Comparison of ENCODE assay signal across 23 cellular contexts in the genomic region with DNA sequence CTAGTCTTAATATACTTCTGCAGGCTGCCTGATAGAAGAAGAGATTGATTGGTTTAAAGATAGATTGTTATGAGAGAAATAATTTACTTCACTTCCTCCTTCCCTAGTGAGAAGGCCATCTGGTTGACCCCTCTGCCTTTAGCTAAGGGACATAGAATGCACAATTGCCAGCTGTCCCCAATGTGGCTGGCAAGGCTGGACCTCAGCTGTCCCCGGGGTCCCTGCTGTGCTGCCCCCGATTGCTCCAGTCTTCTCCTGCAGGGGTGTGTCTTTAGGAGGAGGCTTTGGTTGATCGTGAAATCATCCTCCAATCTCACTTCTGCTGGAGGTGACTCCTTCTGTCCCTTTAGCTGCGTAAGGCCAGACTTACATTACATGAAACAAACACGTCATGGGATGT.
DNase-seq lines count a peak whose midpoint lies in the region; ATAC-seq and TF ChIP-seq lines count a peak whose summit lies in the region.
"Had no signal": no experiment of that assay in that cellular context is flagged by ENCODE, and none has a peak within 500 bp of the region (broad histone marks: within the 10 kb centered on the region; RNA-seq: fewer than 3 reads in every experiment).

No MANE protein-coding gene starts in this region.

- H3K27me3 ChIP-seq in neuronal stem cell (ENCODE audit: control insufficient read depth in 3 of 3, insufficient read depth in 3 of 3, low read depth in 1 of 3, low read length in 3 of 3) (no peaks in the 10 kb centered on the region), esophagus muscularis mucosa (no peaks in the 10 kb centered on the region)
- H3K27me3 ChIP-seq: BE2C; BLaER1 treated with 17β-estradiol and CSF1 and Interleukin-3, amounts not matched to agents 10 nM and 100 nM had no signal

- no peak overlapping the region for H4K8ac ChIP-seq in neuronal stem cell (ENCODE audit: low read depth, low read length)

- H3K4me2 ChIP-seq in neuronal stem cell (ENCODE audit: insufficient read depth, low read length, poor library complexity, severe bottlenecking): no peak overlapping the region
- H3K4me2 ChIP-seq: A549; BLaER1 treated with 17β-estradiol and CSF1 and Interleukin-3, amounts not matched to agents 10 nM and 100 nM had no signal

- intact Hi-C loops in esophagus muscularis mucosa (cut with DNase I): no loop called here

- no peak overlapping the region for H2BK15ac ChIP-seq in neuronal stem cell (ENCODE audit: low read length)

- no peak overlapping the region for H2BK5ac ChIP-seq in neuronal stem cell (ENCODE audit: low read length)

- no peak overlapping the region for H3K9ac ChIP-seq in neuronal stem cell (ENCODE audit: low read depth, low read length, poor library complexity)
- H3K9ac ChIP-seq: BLaER1 treated with 17β-estradiol and CSF1 and Interleukin-3, amounts not matched to agents 10 nM and 100 nM; GM23248 had no signal

- H3K4me1 ChIP-seq in neuronal stem cell (ENCODE audit: control insufficient read depth in 2 of 2, insufficient read depth in 1 of 2, low read depth in 1 of 2, low read length in 2 of 2) (peaks cover 0 to 8% of the 10 kb centered on the region in 2 donors), esophagus muscularis mucosa (no peaks in the 10 kb centered on the region)
- H3K4me1 ChIP-seq: A549; BE2C; BLaER1 treated with 17β-estradiol and CSF1 and Interleukin-3, amounts not matched to agents 10 nM and 100 nM had no signal

- H3K4ac ChIP-seq in neuronal stem cell (ENCODE audit: low read length): no peak overlapping the region

- no peak overlapping the region for H3K14ac ChIP-seq in neuronal stem cell (ENCODE audit: low read length)

- no peak overlapping the region for H2AK5ac ChIP-seq in neuronal stem cell (ENCODE audit: low read depth, low read length)

- no peak for ATAC-seq in activated naive CD8-positive, alpha-beta T cell treated with anti-CD3 and anti-CD28 coated beads, Interleukin-2, amount 50 U/mL, for 24 hours
- ATAC-seq: A549 had no signal

- H3K4me1 Mint-ChIP-seq in brain (peaks cover 40% of the 10 kb centered on the region), HFFc6 (ENCODE audit: low read depth) (no peaks in the 10 kb centered on the region)
- H3K4me1 Mint-ChIP-seq in activated naive CD8-positive, alpha-beta T cell treated with anti-CD3 and anti-CD28 coated beads, Interleukin-2, amount 50 U/mL, for 24 hours: no peaks in the 10 kb centered on the region
- H3K4me1 Mint-ChIP-seq: CD14-positive monocyte; CD8-positive, alpha-beta memory T cell had no signal

- H3K79me1 ChIP-seq in neuronal stem cell (ENCODE audit: low read depth, low read length): peaks cover 2% of the 10 kb centered on the region

- peaks cover under 1 to 4% (median 4%) of the 10 kb centered on the region in 5 experiments for H3K9me3 Mint-ChIP-seq in brain
- peaks cover 11% of the 10 kb centered on the region for H3K9me3 Mint-ChIP-seq in activated naive CD8-positive, alpha-beta T cell treated with anti-CD3 and anti-CD28 coated beads, Interleukin-2, amount 50 U/mL, for 24 hours
- H3K9me3 Mint-ChIP-seq in HFFc6: peaks cover 58% of the 10 kb centered on the region

- no peak overlapping the region for H3K4me3 Mint-ChIP-seq in brain
- H3K4me3 Mint-ChIP-seq in activated naive CD8-positive, alpha-beta T cell treated with anti-CD3 and anti-CD28 coated beads, Interleukin-2, amount 50 U/mL, for 24 hours: no peak overlapping the region
- H3K4me3 Mint-ChIP-seq in HFFc6: no peak overlapping the region
- H3K4me3 Mint-ChIP-seq: CD14-positive monocyte; CD4-positive, alpha-beta T cell; CD8-positive, alpha-beta memory T cell had no signal

- H3K27ac Mint-ChIP-seq in brain (peak overlapping the region in 3 of 5 experiments; percentile 57 to 98 (median 70)), HFFc6 (no peak overlapping the region)
- H3K27ac Mint-ChIP-seq in activated naive CD8-positive, alpha-beta T cell treated with anti-CD3 and anti-CD28 coated beads, Interleukin-2, amount 50 U/mL, for 24 hours: no peak overlapping the region
- H3K27ac Mint-ChIP-seq: CD14-positive monocyte; CD4-positive, alpha-beta T cell; CD8-positive, alpha-beta memory T cell had no signal

- peak overlapping the region; percentile 80 for H3K18ac ChIP-seq in neuronal stem cell (ENCODE audit: low read length)

- no peak overlapping the region for H2AFZ ChIP-seq in neuronal stem cell (ENCODE audit: low read length)
- H2AFZ ChIP-seq: GM23248 had no signal

- H3K36me3 Mint-ChIP-seq in brain (peaks cover 5% of the 10 kb centered on the region), HFFc6 (ENCODE audit: low read depth) (no peaks in the 10 kb centered on the region)
- H3K36me3 Mint-ChIP-seq in activated naive CD8-positive, alpha-beta T cell treated with anti-CD3 and anti-CD28 coated beads, Interleukin-2, amount 50 U/mL, for 24 hours (ENCODE audit: low read depth): no peaks in the 10 kb centered on the region
- H3K36me3 Mint-ChIP-seq: CD14-positive monocyte; CD8-positive, alpha-beta memory T cell had no signal

- DNase-seq in G401 (ENCODE audit: low spot score) (peak; percentile 81), neuronal stem cell (ENCODE audit: low spot score) (no peak), retina (peak; percentile 59), esophagus muscularis mucosa (ENCODE audit: extremely low spot score) (no peak), COR-L47 (lab: John Stamatoyannopoulos, UW) (no peak), HFFc6 (no peak)
- no peak for DNase-seq in activated naive CD8-positive, alpha-beta T cell treated with anti-CD3 and anti-CD28 coated beads, Interleukin-2, amount 50 U/mL, for 24 hours
- DNase-seq: 8988T; ACHN; AML-193; BE2C; Calu3; CD4-positive, alpha-beta T cell; CD8-positive, alpha-beta memory T cell; DMS53; DMS79 treated with DMSO at 0.1 percent for 48 hours; GM23248; H7; HCEC 1CT had no signal

- H4K91ac ChIP-seq in neuronal stem cell (ENCODE audit: low read depth, low read length, poor library complexity): no peak overlapping the region

- no peak for TF ChIP-seq EP300 in esophagus muscularis mucosa (IDR thresholded peaks at IDR 0.05)

- in situ Hi-C loops in G401 (cut with HindIII; ENCODE audit: low sequenced_read_pairs): no loop called here

- TF ChIP-seq POLR2A in esophagus muscularis mucosa (IDR thresholded peaks at IDR 0.05; ENCODE audit: low read depth): no peak

- no peak overlapping the region for H3K23ac ChIP-seq in neuronal stem cell (ENCODE audit: low read depth, low read length, poor library complexity)

- no peak overlapping the region for H2BK12ac ChIP-seq in neuronal stem cell (ENCODE audit: low read length)

- TF ChIP-seq CTCF in brain (conservative IDR thresholded peaks at IDR 0.05): no peak
- no peak for TF ChIP-seq CTCF in esophagus muscularis mucosa (IDR thresholded peaks at IDR 0.05)
- TF ChIP-seq CTCF in HFFc6 (IDR thresholded peaks at IDR 0.05): no peak

- H2BK120ac ChIP-seq in neuronal stem cell (ENCODE audit: low read depth, low read length): no peak overlapping the region

- H3K9me3 ChIP-seq in neuronal stem cell (replicated peaks in 1 of 2; ENCODE audit: control insufficient read depth in 2 of 2, insufficient read depth in 1 of 2, low read depth in 1 of 2, low read length in 2 of 2): no peaks in the 10 kb centered on the region
- H3K9me3 ChIP-seq in esophagus muscularis mucosa: no peaks in the 10 kb centered on the region
- H3K9me3 ChIP-seq: A549, BE2C had no signal

- no CpG with 5 or more reads among the region's 5 CpGs for WGBS in neuronal stem cell (ENCODE audit: extremely low coverage in 2 of 2, insufficient read length in 2 of 2, insufficient replicate concordance in 1 of 2), 2 donors
- 85% methylated on average over 4 of the region's 5 CpGs for WGBS in esophagus muscularis mucosa

- H3K4me3 ChIP-seq in neuronal stem cell (ENCODE audit: low read length in 2 of 2) (no peak overlapping the region), esophagus muscularis mucosa (no peak overlapping the region)
- H3K4me3 ChIP-seq: A549; BLaER1 treated with 17β-estradiol and CSF1 and Interleukin-3, amounts not matched to agents 10 nM and 100 nM; GM23248 had no signal

- no peaks in the 10 kb centered on the region for H3K36me3 ChIP-seq in neuronal stem cell (replicated peaks in 1 of 2; ENCODE audit: control insufficient read depth in 2 of 2, insufficient read depth in 2 of 2, low read length in 2 of 2)
- H3K36me3 ChIP-seq in esophagus muscularis mucosa: no peaks in the 10 kb centered on the region
- H3K36me3 ChIP-seq: BE2C; BLaER1 treated with 17β-estradiol and CSF1 and Interleukin-3, amounts not matched to agents 10 nM and 100 nM had no signal

- H3K27me3 Mint-ChIP-seq in brain: peaks cover 6% of the 10 kb centered on the region
- peaks cover 2% of the 10 kb centered on the region for H3K27me3 Mint-ChIP-seq in activated naive CD8-positive, alpha-beta T cell treated with anti-CD3 and anti-CD28 coated beads, Interleukin-2, amount 50 U/mL, for 24 hours
- no peaks in the 10 kb centered on the region; the same call in 1 of the 2 replicates for H3K27me3 Mint-ChIP-seq in HFFc6 (ENCODE audit: insufficient read depth)
- H3K27me3 Mint-ChIP-seq: CD4-positive, alpha-beta T cell; CD8-positive, alpha-beta memory T cell had no signal

- H3K27ac ChIP-seq in neuronal stem cell (replicated peaks; ENCODE audit: low read length): no peak overlapping the region
- H3K27ac ChIP-seq in esophagus muscularis mucosa (replicated peaks in 1 of 4): no peak overlapping the region
- H3K27ac ChIP-seq: A549; BLaER1 treated with 17β-estradiol and CSF1 and Interleukin-3, amounts not matched to agents 10 nM and 100 nM; GM23248 had no signal

Comparison
In these comparisons a context has a peak if more than half of its experiments do, and no peak if none do; other contexts are left out.
1. DNase-seq: peak in G401 (single experiment) and retina (single experiment); none in neuronal stem cell (single experiment), esophagus muscularis mucosa (single experiment), activated naive CD8-positive, alpha-beta T cell treated with anti-CD3 and anti-CD28 coated beads, Interleukin-2, amount 50 U/mL, for 24 hours (single experiment), COR-L47 (single experiment) and HFFc6 (single experiment).
2. H3K27ac Mint-ChIP-seq: peak in brain (3 of 5); none in activated naive CD8-positive, alpha-beta T cell treated with anti-CD3 and anti-CD28 coated beads, Interleukin-2, amount 50 U/mL, for 24 hours (single experiment) and HFFc6 (single experiment).